Comparison of ENCODE assay signal across 9 cellular contexts in the genomic region with DNA sequence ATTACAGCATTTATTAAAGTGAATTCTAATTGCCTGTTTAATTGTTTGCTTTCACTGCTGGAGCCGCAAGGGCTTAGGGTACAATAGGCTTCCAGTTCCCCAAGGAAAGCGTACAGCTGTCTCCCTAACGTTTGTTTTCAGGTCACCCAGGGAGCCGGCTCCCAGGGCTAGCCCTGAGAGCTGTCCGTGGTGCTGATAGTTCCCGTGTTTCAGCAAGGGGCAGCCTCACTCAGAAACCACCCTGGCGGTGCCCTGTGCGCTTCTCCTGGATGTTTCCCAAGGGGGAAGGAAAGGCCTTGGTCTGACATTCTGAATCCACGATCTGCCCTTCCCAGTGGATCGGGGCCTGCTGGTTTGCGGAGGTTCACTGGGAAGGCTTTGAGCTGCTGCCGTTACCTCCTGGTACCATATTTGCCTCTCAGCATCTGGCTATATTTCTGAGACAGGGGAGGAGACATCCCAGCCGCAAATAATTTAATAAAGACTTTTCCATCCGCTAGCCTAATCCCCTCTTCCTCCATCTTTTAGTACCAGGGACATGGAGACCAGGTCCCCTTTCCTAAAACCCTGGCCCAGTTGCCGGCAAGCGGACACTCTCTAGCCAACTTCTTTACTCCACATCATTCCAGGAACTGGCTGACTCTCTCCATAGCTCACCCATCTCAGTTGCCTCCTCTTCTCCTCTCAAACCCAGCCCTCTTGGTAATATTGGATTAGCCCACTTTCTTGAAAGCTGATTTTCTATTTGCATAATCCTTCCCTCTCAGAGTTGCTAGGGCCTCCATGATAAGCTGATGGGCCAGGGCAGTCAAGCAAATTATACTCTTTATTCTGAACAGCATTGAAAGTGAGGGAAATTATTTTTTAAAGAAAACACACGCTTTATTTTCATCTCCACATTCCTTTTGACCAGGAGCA.
DNase-seq lines count a peak whose midpoint lies in the region; ATAC-seq and TF ChIP-seq lines count a peak whose summit lies in the region.
"Had no signal": no experiment of that assay in that cellular context is flagged by ENCODE, and none has a peak within 500 bp of the region (broad histone marks: within the 10 kb centered on the region; RNA-seq: fewer than 3 reads in every experiment).

No MANE protein-coding gene starts in this region.

- H3K36me3 ChIP-seq in left ventricle myocardium inferior (no peaks in the 10 kb centered on the region), transverse colon (no peaks in the 10 kb centered on the region)

- DNase-seq in Ammon's horn (ENCODE audit: low spot score) = peak; percentile 12
- peak; percentile 71 for DNase-seq in HEK293T (ENCODE audit: extremely low spot score)
- peak; percentile 6 for DNase-seq in T-helper 2 cell treated with Interferon-gamma antibody and Interleukin-4, amounts not matched to agents 5 μg/mL and 100 μg/mL, for 36 hours (ENCODE audit: low spot score)
- DNase-seq in left ventricle myocardium inferior = peak; percentile 27
- peak; percentile 38 for DNase-seq in transverse colon
- no peak for DNase-seq in AML-193 (lab: John Stamatoyannopoulos, UW)
- DNase-seq in NCI-H2171 treated with DMSO at 0.1 percent for 48 hours (lab: John Stamatoyannopoulos, UW) = no peak
- DNase-seq: activated B cell treated with CpG ODN at 0.5 μM for 24 hours had no signal

- intact Hi-C loops in left ventricle myocardium inferior (cut with micrococcal nuclease) = no loop called here
- intact Hi-C loops in transverse colon (cut with DNase I; ENCODE audit: low total_unique reads) = no loop called here

- TF ChIP-seq CTCF in left ventricle myocardium inferior (IDR thresholded peaks at IDR 0.05; ENCODE audit: borderline replicate concordance) (no peak), transverse colon (IDR thresholded peaks at IDR 0.05) (no peak)

- H3K9me3 ChIP-seq in left ventricle myocardium inferior (replicated peaks) = peaks cover 4% of the 10 kb centered on the region
- peaks cover 0 to 2% of the 10 kb centered on the region in 2 donors for H3K9me3 ChIP-seq in transverse colon

- whole genome bisulfite sequencing in transverse colon (ENCODE audit: low coverage in 1 of 2), 2 donors = 38 to 47% methylated on average over 3 to 17 of the region's 17 CpGs

- H3K27ac Mint-ChIP-seq in T-helper 2 cell treated with Interferon-gamma antibody and Interleukin-4, amounts not matched to agents 5 μg/mL and 100 μg/mL, for 36 hours = no peak overlapping the region
- H3K27ac Mint-ChIP-seq: activated B cell treated with CpG ODN at 0.5 μM for 24 hours had no signal

- H3K4me1 Mint-ChIP-seq in T-helper 2 cell treated with Interferon-gamma antibody and Interleukin-4, amounts not matched to agents 5 μg/mL and 100 μg/mL, for 36 hours (ENCODE audit: low read depth) = no peaks in the 10 kb centered on the region
- H3K4me1 Mint-ChIP-seq: activated B cell treated with CpG ODN at 0.5 μM for 24 hours had no signal

- CTCF ChIA-PET in HEK293T (lab: Yijun Ruan, JAX) = interaction anchor here (1.1 kb wide), 1 partner anchor 21 kb away, joined by 3 read pairs; no protein-coding TSS in a partner anchor

- H3K27me3 ChIP-seq in left ventricle myocardium inferior (ENCODE audit: low read depth) (peaks cover 68% of the 10 kb centered on the region), transverse colon (peaks cover 14% of the 10 kb centered on the region)

- H3K4me1 ChIP-seq in left ventricle myocardium inferior (no peaks in the 10 kb centered on the region), transverse colon (no peaks in the 10 kb centered on the region)

- no peak for ATAC-seq in GM18519 (IDR thresholded peaks at IDR 0.05; ENCODE audit: low FRiP score, unreplicated experiment)

- no peak overlapping the region for H3K27ac ChIP-seq in left ventricle myocardium inferior (replicated peaks)
- no peak overlapping the region for H3K27ac ChIP-seq in transverse colon

- no peak overlapping the region for H3K4me3 Mint-ChIP-seq in T-helper 2 cell treated with Interferon-gamma antibody and Interleukin-4, amounts not matched to agents 5 μg/mL and 100 μg/mL, for 36 hours
- H3K4me3 Mint-ChIP-seq: activated B cell treated with CpG ODN at 0.5 μM for 24 hours had no signal

- no peaks in the 10 kb centered on the region for H3K36me3 Mint-ChIP-seq in T-helper 2 cell treated with Interferon-gamma antibody and Interleukin-4, amounts not matched to agents 5 μg/mL and 100 μg/mL, for 36 hours (ENCODE audit: low read depth)

- POLR2A ChIA-PET in HEK293T (lab: Yijun Ruan, JAX) = no interaction called here

- no peaks in the 10 kb centered on the region for H3K9me3 Mint-ChIP-seq in T-helper 2 cell treated with Interferon-gamma antibody and Interleukin-4, amounts not matched to agents 5 μg/mL and 100 μg/mL, for 36 hours

- H3K27me3 Mint-ChIP-seq in T-helper 2 cell treated with Interferon-gamma antibody and Interleukin-4, amounts not matched to agents 5 μg/mL and 100 μg/mL, for 36 hours (ENCODE audit: low read depth) = no peaks in the 10 kb centered on the region

- no peak overlapping the region for H3K4me3 ChIP-seq in left ventricle myocardium inferior
- no peak overlapping the region for H3K4me3 ChIP-seq in transverse colon

- TF ChIP-seq POLR2A in transverse colon (IDR thresholded peaks at IDR 0.05) = no peak

- no peak for TF ChIP-seq EP300 in transverse colon (IDR thresholded peaks at IDR 0.05; ENCODE audit: low read depth)

- in situ Hi-C loops in transverse colon (cut with MboI; ENCODE audit: low pct_ligation_motif_present in 1 of 4, low pct_unique_long_range_greater_than_20kb in 1 of 4, low sequenced_read_pairs in 3 of 4) = no loop called here

TF ChIP-seq in HEK293T, 16 proteins besides CTCF, POLR2A, EP300 and RAD21:
- TF ChIP-seq FOXA1 (IDR thresholded peaks at IDR 0.05) (no peak), LEF1 (IDR thresholded peaks at IDR 0.05; ENCODE audit: borderline replicate concordance) (no peak), HDGF (IDR thresholded peaks at IDR 0.05; ENCODE audit: borderline replicate concordance) (no peak), FOXM1 (IDR thresholded peaks at IDR 0.05; ENCODE audit: borderline replicate concordance) (no peak), FOXK2 (IDR thresholded peaks at IDR 0.05) (no peak), SUZ12 (IDR thresholded peaks at IDR 0.05) (no peak), NFRKB (IDR thresholded peaks at IDR 0.05) (no peak), L3MBTL2 (conservative IDR thresholded peaks at IDR 0.05) (no peak), CTBP1 (IDR thresholded peaks at IDR 0.05; ENCODE audit: borderline replicate concordance) (no peak), SP1 (IDR thresholded peaks at IDR 0.05) (no peak), ARNT (IDR thresholded peaks at IDR 0.05) (no peak), BHLHE40 (IDR thresholded peaks at IDR 0.05; ENCODE audit: borderline replicate concordance) (no peak), ELF4 (IDR thresholded peaks at IDR 0.05) (no peak), TARDBP (IDR thresholded peaks at IDR 0.05) (no peak), ZNF384 (IDR thresholded peaks at IDR 0.05) (no peak)
- TF ChIP-seq, protein P1, sequence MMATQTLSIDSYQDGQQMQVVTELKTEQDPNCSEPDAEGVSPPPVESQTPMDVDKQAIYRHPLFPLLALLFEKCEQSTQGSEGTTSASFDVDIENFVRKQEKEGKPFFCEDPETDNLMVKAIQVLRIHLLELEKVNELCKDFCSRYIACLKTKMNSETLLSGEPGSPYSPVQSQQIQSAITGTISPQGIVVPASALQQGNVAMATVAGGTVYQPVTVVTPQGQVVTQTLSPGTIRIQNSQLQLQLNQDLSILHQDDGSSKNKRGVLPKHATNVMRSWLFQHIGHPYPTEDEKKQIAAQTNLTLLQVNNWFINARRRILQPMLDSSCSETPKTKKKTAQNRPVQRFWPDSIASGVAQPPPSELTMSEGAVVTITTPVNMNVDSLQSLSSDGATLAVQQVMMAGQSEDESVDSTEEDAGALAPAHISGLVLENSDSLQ (IDR thresholded peaks at IDR 0.05) = no peak

Comparison
In these comparisons a context has a peak if more than half of its experiments do, and no peak if none do; other contexts are left out.
1. DNase-seq: peak in Ammon's horn (single experiment), HEK293T (single experiment), T-helper 2 cell treated with Interferon-gamma antibody and Interleukin-4, amounts not matched to agents 5 μg/mL and 100 μg/mL, for 36 hours (single experiment), left ventricle myocardium inferior (single experiment) and transverse colon (single experiment); none in AML-193 (0 of 2) and NCI-H2171 treated with DMSO at 0.1 percent for 48 hours (single experiment).